Comparison of ENCODE assay signal across 23 cellular contexts in the genomic region with DNA sequence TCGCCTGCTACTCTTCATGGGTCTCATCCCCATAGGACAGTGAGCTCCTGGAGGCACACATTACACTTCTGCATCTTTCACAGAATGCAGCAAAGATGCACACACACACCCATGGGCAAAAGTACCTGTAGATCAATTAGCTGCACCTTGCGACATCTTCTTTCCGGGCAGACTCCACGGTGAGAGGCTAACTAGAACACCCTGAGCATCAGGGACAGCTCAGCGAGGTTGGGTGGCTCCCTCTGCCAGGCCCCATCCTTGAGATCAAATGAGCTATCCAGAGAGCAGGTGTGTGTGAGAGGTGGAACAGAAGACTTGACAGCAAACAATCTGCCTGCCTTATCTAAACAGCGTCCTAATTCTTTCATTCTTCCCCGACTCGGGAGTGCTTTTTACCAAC.
DNase-seq lines count a peak whose midpoint lies in the region; ATAC-seq and TF ChIP-seq lines count a peak whose summit lies in the region.
"Had no signal": no experiment of that assay in that cellular context is flagged by ENCODE, and none has a peak within 500 bp of the region (broad histone marks: within the 10 kb centered on the region; RNA-seq: fewer than 3 reads in every experiment).

No MANE protein-coding gene starts in this region.

- peaks cover 11% of the 10 kb centered on the region for H3K79me1 ChIP-seq in trophoblast cell (ENCODE audit: low read length)

- intact Hi-C loops in left ventricle myocardium inferior (cut with micrococcal nuclease) = no loop called here

- H3K18ac ChIP-seq in trophoblast cell (ENCODE audit: low read length) = no peak overlapping the region

- H3K4me1 ChIP-seq in left ventricle myocardium inferior (peaks cover 73% of the 10 kb centered on the region), right atrium auricular region (peaks cover 0 to 8% of the 10 kb centered on the region in 2 donors), trophoblast cell (ENCODE audit: control insufficient read depth in 1 of 2, insufficient read depth in 2 of 2, low read length in 2 of 2) (peaks cover 8 to 20% of the 10 kb centered on the region in 2 experiments)
- H3K4me1 ChIP-seq: HAP-1 had no signal

- no peak overlapping the region for H2AFZ ChIP-seq in trophoblast cell (ENCODE audit: insufficient read depth, low read length, poor library complexity)

- no peak overlapping the region for H2BK120ac ChIP-seq in trophoblast cell (ENCODE audit: insufficient read depth, low read length, poor library complexity)

- H3K27ac Mint-ChIP-seq in endothelial cell (ENCODE audit: unreplicated experiment) (no peak overlapping the region), type B pancreatic cell (peak overlapping the region; percentile 42)
- H3K27ac Mint-ChIP-seq: activated T-cell treated with anti-CD3 and anti-CD28 coated beads, Interleukin-2, amount 50 U/mL, for 24 hours had no signal

- H3K4me3 ChIP-seq in left ventricle myocardium inferior = no peak overlapping the region
- no peak overlapping the region for H3K4me3 ChIP-seq in right atrium auricular region
- H3K4me3 ChIP-seq in trophoblast cell (ENCODE audit: low read depth, low read length) = peak overlapping the region; percentile 45
- H3K4me3 ChIP-seq: HAP-1, stomach had no signal

- H3K4me1 Mint-ChIP-seq in endothelial cell (ENCODE audit: unreplicated experiment) = no peaks in the 10 kb centered on the region
- peaks cover 9% of the 10 kb centered on the region for H3K4me1 Mint-ChIP-seq in type B pancreatic cell (ENCODE audit: unreplicated experiment)

- H3K27me3 Mint-ChIP-seq in endothelial cell (ENCODE audit: unreplicated experiment) = peaks cover 9% of the 10 kb centered on the region
- no peaks in the 10 kb centered on the region for H3K27me3 Mint-ChIP-seq in type B pancreatic cell
- H3K27me3 Mint-ChIP-seq: activated T-cell treated with anti-CD3 and anti-CD28 coated beads, Interleukin-2, amount 50 U/mL, for 24 hours had no signal

- no peak overlapping the region for H3K4ac ChIP-seq in trophoblast cell (ENCODE audit: low read depth, low read length)

- no peaks in the 10 kb centered on the region for H3K79me2 ChIP-seq in trophoblast cell (ENCODE audit: control insufficient read depth, insufficient read depth, low read length, poor library complexity)

- H3K9me3 ChIP-seq in left ventricle myocardium inferior (replicated peaks) (no peaks in the 10 kb centered on the region), right atrium auricular region (no peaks in the 10 kb centered on the region), trophoblast cell (ENCODE audit: insufficient read depth, low read depth, low read length) (peaks cover 7% of the 10 kb centered on the region)
- H3K9me3 ChIP-seq: HAP-1, stomach had no signal

- no peak overlapping the region for H4K8ac ChIP-seq in trophoblast cell (ENCODE audit: low read depth, low read length)

- H3K36me3 Mint-ChIP-seq in endothelial cell (ENCODE audit: low read depth, unreplicated experiment) (peaks cover 62% of the 10 kb centered on the region), type B pancreatic cell (peaks cover 13% of the 10 kb centered on the region)

- H3K36me3 ChIP-seq in left ventricle myocardium inferior (peaks cover 77% of the 10 kb centered on the region), right atrium auricular region (peaks cover 67% of the 10 kb centered on the region), trophoblast cell (ENCODE audit: control insufficient read depth in 1 of 2, insufficient read depth in 2 of 2, low read length in 2 of 2) (peaks cover 38 to 53% of the 10 kb centered on the region in 2 experiments)

- H4K91ac ChIP-seq in trophoblast cell (ENCODE audit: low read depth, low read length) = no peak overlapping the region

- TF ChIP-seq CTCF in left ventricle myocardium inferior (IDR thresholded peaks at IDR 0.05; ENCODE audit: borderline replicate concordance) (no peak), right atrium auricular region (IDR thresholded peaks at IDR 0.05) (no peak), endothelial cell (IDR thresholded peaks at IDR 0.05; ENCODE audit: unreplicated experiment) (no peak), type B pancreatic cell (conservative IDR thresholded peaks at IDR 0.05) (no peak)

- H2BK5ac ChIP-seq in trophoblast cell (ENCODE audit: low read depth, low read length, poor library complexity) = no peak overlapping the region

- H3K27ac ChIP-seq in left ventricle myocardium inferior (replicated peaks) = peak overlapping the region; percentile 9
- H3K27ac ChIP-seq in right atrium auricular region = peak overlapping the region in 1 of 2 donors; percentile 56
- H3K27ac ChIP-seq in trophoblast cell (ENCODE audit: low read depth, low read length) = no peak overlapping the region

- no peak overlapping the region for H3K23ac ChIP-seq in trophoblast cell (ENCODE audit: low read length)

- peak overlapping the region; percentile 4 for H3K9ac ChIP-seq in trophoblast cell (ENCODE audit: low read length)

- WGBS in trophoblast cell (ENCODE audit: extremely low coverage, insufficient coverage, insufficient read length) = no CpG with 5 or more reads among the region's 8 CpGs

- H4K12ac ChIP-seq in trophoblast cell (ENCODE audit: low read depth, low read length) = no peak overlapping the region

- no peaks in the 10 kb centered on the region for H3K9me3 Mint-ChIP-seq in endothelial cell (ENCODE audit: unreplicated experiment)
- no peaks in the 10 kb centered on the region for H3K9me3 Mint-ChIP-seq in type B pancreatic cell
- H3K9me3 Mint-ChIP-seq: activated T-cell treated with anti-CD3 and anti-CD28 coated beads, Interleukin-2, amount 50 U/mL, for 24 hours had no signal

- no peak overlapping the region for H2AK5ac ChIP-seq in trophoblast cell (ENCODE audit: low read length)

- no peak overlapping the region for H3K14ac ChIP-seq in trophoblast cell (ENCODE audit: low read length)

- H3K4me3 Mint-ChIP-seq in endothelial cell (ENCODE audit: unreplicated experiment) (peak overlapping the region; percentile 76), type B pancreatic cell (no peak overlapping the region)
- H3K4me3 Mint-ChIP-seq: activated T-cell treated with anti-CD3 and anti-CD28 coated beads, Interleukin-2, amount 50 U/mL, for 24 hours had no signal

- H3K4me2 ChIP-seq in trophoblast cell (ENCODE audit: low read length) = no peak overlapping the region

- H2BK12ac ChIP-seq in trophoblast cell (ENCODE audit: low read length) = no peak overlapping the region

- no peak for ATAC-seq in HG03139 (IDR thresholded peaks at IDR 0.05; ENCODE audit: unreplicated experiment)
- ATAC-seq in GM21447 (IDR thresholded peaks at IDR 0.05; ENCODE audit: unreplicated experiment) = no peak
- ATAC-seq in HG02973 (IDR thresholded peaks at IDR 0.05; ENCODE audit: unreplicated experiment) = no peak

- no peak for DNase-seq in left ventricle myocardium inferior
- no peak for DNase-seq in right atrium auricular region (ENCODE audit: low spot score)
- DNase-seq in endothelial cell (ENCODE audit: low spot score) = no peak
- DNase-seq in trophoblast cell = no peak
- no peak for DNase-seq in type B pancreatic cell (ENCODE audit: extremely low spot score, unreplicated experiment)
- DNase-seq: activated CD4-positive, CD25-positive, alpha-beta regulatory T cell treated with anti-CD3 and anti-CD28 coated beads, Interleukin-2, amount 50 U/mL, for 72 hours; activated naive CD4-positive, alpha-beta T cell treated with Interleukin-2 at 50 U/mL for 16 hours; activated T-cell treated with anti-CD3 and anti-CD28 coated beads, Interleukin-2, amount 50 U/mL, for 24 hours; erythroblast; islet precursor cell; NCI-H1105 treated with DMSO at 0.1 percent for 48 hours; NCI-H2171 treated with DMSO at 0.1 percent for 48 hours; NCI-H774; occipital lobe; retina; SHP77 treated with DMSO at 0.1 percent for 48 hours; stimulated activated CD4-positive, alpha-beta T cell treated with anti-CD3 and anti-CD28 coated beads, Interleukin-12 subunit alpha, Interleukin-12 subunit beta, amount 100 ng/mL, for 4 hours; stimulated activated CD4-positive, alpha-beta T cell treated with anti-CD3 and anti-CD28 coated beads, Interleukin-4, amount 100 ng/mL, for 4 hours; stomach had no signal

- H3K27me3 ChIP-seq in left ventricle myocardium inferior (ENCODE audit: low read depth) (no peaks in the 10 kb centered on the region), right atrium auricular region (no peaks in the 10 kb centered on the region), trophoblast cell (ENCODE audit: insufficient read depth, low read length) (no peaks in the 10 kb centered on the region)
- H3K27me3 ChIP-seq: stomach had no signal
